In genomic region chr18:55289048-55289447, GRCh38 we compare ENCODE assay signal across 20 cellular contexts.
"Had no signal": no experiment of that assay in that cellular context is flagged by ENCODE, and none has a peak within 500 bp of the region (broad histone marks: within the 10 kb centered on the region; RNA-seq: fewer than 3 reads in every experiment).

No MANE protein-coding gene starts in this region.

- H3K4me3 Mint-ChIP-seq: activated CD4-positive, alpha-beta T cell treated with anti-CD3 and anti-CD28 coated beads, Interleukin-2, amount 10 ng/mL, durations not matched to agents 7 days and 5 days; activated CD8-positive, alpha-beta T cell treated with anti-CD3 and anti-CD28 coated beads, Interleukin-2, amount 10 ng/mL, durations not matched to agents 7 days and 5 days; activated naive CD4-positive, alpha-beta T cell treated with anti-CD3 and anti-CD28 coated beads for 36 hours; activated T-cell treated with anti-CD3 and anti-CD28 coated beads, Interleukin-2, amount 50 U/mL, for 4 hours; natural killer cell had no signal

- H3K36me3 ChIP-seq: neutrophil, pancreas, right lobe of liver, upper lobe of right lung had no signal

- H3K27me3 Mint-ChIP-seq: activated CD4-positive, alpha-beta T cell treated with anti-CD3 and anti-CD28 coated beads, Interleukin-2, amount 10 ng/mL, durations not matched to agents 7 days and 5 days; brain had no signal

- ATAC-seq: activated CD4-positive, CD25-positive, alpha-beta regulatory T cell treated with anti-CD3 and anti-CD28 coated beads, Interleukin-2, amount 50 U/mL, for 24 hours; activated CD8-positive, alpha-beta T cell treated with anti-CD3 and anti-CD28 coated beads, Interleukin-2, amount 10 ng/mL, durations not matched to agents 7 days and 5 days; activated T-cell treated with anti-CD3 and anti-CD28 coated beads, Interleukin-2, amount 50 U/mL, for 4 hours; natural killer cell; pancreas; right lobe of liver; upper lobe of right lung had no signal

- H3K4me1 ChIP-seq: pancreas, right lobe of liver had no signal

- H3K9me3 ChIP-seq: neutrophil, pancreas, right lobe of liver, upper lobe of right lung had no signal

- H3K27ac Mint-ChIP-seq: activated CD4-positive, alpha-beta T cell treated with anti-CD3 and anti-CD28 coated beads, Interleukin-2, amount 10 ng/mL, durations not matched to agents 7 days and 5 days; activated CD8-positive, alpha-beta T cell treated with anti-CD3 and anti-CD28 coated beads, Interleukin-2, amount 10 ng/mL, durations not matched to agents 7 days and 5 days; activated naive CD4-positive, alpha-beta T cell treated with anti-CD3 and anti-CD28 coated beads for 36 hours; brain; natural killer cell had no signal

- H3K4me2 ChIP-seq: hepatocyte, smooth muscle cell had no signal

- DNase-seq: activated CD4-positive, alpha-beta T cell treated with anti-CD3 and anti-CD28 coated beads, Interleukin-2, amount 10 ng/mL, durations not matched to agents 7 days and 5 days; activated CD8-positive, alpha-beta memory T cell treated with anti-CD3 and anti-CD28 coated beads, Interleukin-2, amount 50 U/mL, for 4 hours; activated CD8-positive, alpha-beta T cell treated with anti-CD3 and anti-CD28 coated beads, Interleukin-2, amount 10 ng/mL, durations not matched to agents 7 days and 5 days; activated naive CD4-positive, alpha-beta T cell treated with anti-CD3 and anti-CD28 coated beads for 36 hours; activated T-cell treated with anti-CD3 and anti-CD28 coated beads, Interleukin-2, amount 50 U/mL, for 4 hours; caudate nucleus; dorsolateral prefrontal cortex; mesendoderm; natural killer cell; pancreas; right lobe of liver; stimulated activated CD4-positive, alpha-beta T cell treated with anti-CD3 and anti-CD28 coated beads, Interleukin-4, amount 100 ng/mL, for 24 hours; stimulated activated naive CD4-positive, alpha-beta T cell; T-helper 9 cell; upper lobe of right lung had no signal

- H3K9me3 Mint-ChIP-seq: activated CD4-positive, alpha-beta T cell treated with anti-CD3 and anti-CD28 coated beads, Interleukin-2, amount 10 ng/mL, durations not matched to agents 7 days and 5 days; activated naive CD4-positive, alpha-beta T cell treated with anti-CD3 and anti-CD28 coated beads for 36 hours; activated T-cell treated with anti-CD3 and anti-CD28 coated beads, Interleukin-2, amount 50 U/mL, for 4 hours; brain; natural killer cell had no signal

- H3K4me3 ChIP-seq: dorsolateral prefrontal cortex, hepatocyte, pancreas, right lobe of liver, smooth muscle cell, upper lobe of right lung had no signal

- H3K36me3 Mint-ChIP-seq: natural killer cell had no signal

- H3K27ac ChIP-seq: neutrophil, pancreas, right lobe of liver, upper lobe of right lung had no signal

- H3K4me1 Mint-ChIP-seq: activated CD4-positive, alpha-beta T cell treated with anti-CD3 and anti-CD28 coated beads, Interleukin-2, amount 10 ng/mL, durations not matched to agents 7 days and 5 days; natural killer cell had no signal

- H2AFZ ChIP-seq: hepatocyte had no signal

- H3K27me3 ChIP-seq: dorsolateral prefrontal cortex, hepatocyte, neutrophil, pancreas, right lobe of liver, upper lobe of right lung had no signal
